Comparison of ENCODE assay signal across 8 cellular contexts in genomic region chr13:48235100-48235813, GRCh38. TPM values are rescaled to one million over a fixed set of nuclear protein-coding genes. Genes with fewer than 3 reads are reported as not detected.
DNase-seq lines count a peak whose midpoint lies in the region; ATAC-seq, FAIRE-seq and TF ChIP-seq lines count a peak whose summit lies in the region.

No MANE protein-coding gene starts in this region.

- FAIRE-seq in frontal cortex (lab: Jason Lieb, UNC), result no peak

- DNase-seq in NCI-H1092 treated with DMSO at 0.1 percent for 48 hours (lab: John Stamatoyannopoulos, UW) (peak; percentile 24), NCI-H1092 (lab: John Stamatoyannopoulos, UW) (no peak), H9 (peak; percentile 55), NCI-H82 (lab: John Stamatoyannopoulos, UW) (peak; percentile 67), caudate nucleus (lab: John Stamatoyannopoulos, UW) (peak in 34 of 61 donors; percentile 3 to 87 (median 20)), kidney tubule cell (ENCODE audit: low spot score) (peak; percentile 61), frontal cortex (ENCODE audit: low spot score in 2 of 2) (no peak)
- no peak for DNase-seq in stimulated activated naive CD8-positive, alpha-beta T cell treated with anti-CD3 and anti-CD28 coated beads, Interleukin-15, amount 100 ng/mL, for 72 hours

- no peak overlapping the region for H2AK5ac ChIP-seq in H9 (ENCODE audit: insufficient read length, low read length)

- no peaks in the 10 kb centered on the region; a peak in 1 of 5 replicates for H3K9me3 Mint-ChIP-seq in H9
- no peaks in the 10 kb centered on the region for H3K9me3 Mint-ChIP-seq in stimulated activated naive CD8-positive, alpha-beta T cell treated with anti-CD3 and anti-CD28 coated beads, Interleukin-15, amount 100 ng/mL, for 72 hours

- H3K4me3 Mint-ChIP-seq in H9, result peak overlapping the region; percentile 39 to 71
- peak overlapping the region; percentile 82 to 83 for H3K4me3 Mint-ChIP-seq in stimulated activated naive CD8-positive, alpha-beta T cell treated with anti-CD3 and anti-CD28 coated beads, Interleukin-15, amount 100 ng/mL, for 72 hours

- no peak overlapping the region for H3K23ac ChIP-seq in H9 (ENCODE audit: insufficient read length, low read depth, low read length)

- WGBS in H9 (ENCODE audit: extremely low coverage, insufficient read length, low lambda C conversion rate), result no CpG with 5 or more reads among the region's 9 CpGs

- no peak overlapping the region for H4K91ac ChIP-seq in H9 (ENCODE audit: insufficient read length, low read depth, low read length)

- peak overlapping the region; percentile 36 for H3K4me2 ChIP-seq in H9 (ENCODE audit: insufficient read depth, insufficient read length, low read length)

- H3K9ac ChIP-seq in H9 (ENCODE audit: extremely low read depth, insufficient read length, low read length), result no peak overlapping the region

- no peaks in the 10 kb centered on the region; the same call in 1 of the 2 replicates for H3K27me3 ChIP-seq in H9 (ENCODE audit: insufficient read depth, low read length)

- no peak overlapping the region for H3K18ac ChIP-seq in H9 (ENCODE audit: insufficient read length, low read depth, low read length)

- H2AFZ ChIP-seq in H9 (ENCODE audit: low read length), result no peak overlapping the region

- no peak overlapping the region for H2BK5ac ChIP-seq in H9 (ENCODE audit: insufficient read length, low read length)

- H3K9me3 ChIP-seq in H9 (ENCODE audit: control insufficient read depth, low read depth, low read length), result no peaks in the 10 kb centered on the region

- peak overlapping the region; percentile 49 to 94 (median 54); a peak in 6 of 7 replicates for H3K27ac Mint-ChIP-seq in H9
- peak overlapping the region; percentile 83 to 87 for H3K27ac Mint-ChIP-seq in stimulated activated naive CD8-positive, alpha-beta T cell treated with anti-CD3 and anti-CD28 coated beads, Interleukin-15, amount 100 ng/mL, for 72 hours

- no peak overlapping the region for H4K5ac ChIP-seq in H9 (ENCODE audit: insufficient read length, low read depth, low read length)

- no peak overlapping the region for H3K56ac ChIP-seq in H9 (ENCODE audit: insufficient read length, low read depth, low read length)

- H3K79me1 ChIP-seq in H9 (ENCODE audit: insufficient read depth, low read depth, low read length, poor library complexity, severe bottlenecking), result no peaks in the 10 kb centered on the region

- no peaks in the 10 kb centered on the region for H4K20me1 ChIP-seq in H9 (ENCODE audit: control insufficient read depth, insufficient read depth, insufficient read length)

- H3K14ac ChIP-seq in H9 (ENCODE audit: insufficient read depth, low read length), result no peak overlapping the region

- H3T11ph ChIP-seq in H9 (ENCODE audit: low read length), result no peak overlapping the region

- no peak overlapping the region for H2BK20ac ChIP-seq in H9 (ENCODE audit: low read depth, low read length, poor library complexity, severe bottlenecking)

- no peak overlapping the region for H3K4ac ChIP-seq in H9 (ENCODE audit: low read depth, low read length)

- no peaks in the 10 kb centered on the region; the same call in 1 of the 2 replicates for H3K27me3 Mint-ChIP-seq in H9 (ENCODE audit: low read depth)
- H3K27me3 Mint-ChIP-seq in stimulated activated naive CD8-positive, alpha-beta T cell treated with anti-CD3 and anti-CD28 coated beads, Interleukin-15, amount 100 ng/mL, for 72 hours, result no peaks in the 10 kb centered on the region

- no peak overlapping the region for H4K8ac ChIP-seq in H9 (replicated peaks; ENCODE audit: insufficient read length, low read depth, low read length)

- no peak overlapping the region for H2BK120ac ChIP-seq in H9 (ENCODE audit: low read depth, low read length, poor library complexity, severe bottlenecking)

- peaks cover 41 to 48% of the 10 kb centered on the region in 2 experiments for H3K4me1 Mint-ChIP-seq in H9
- H3K4me1 Mint-ChIP-seq in stimulated activated naive CD8-positive, alpha-beta T cell treated with anti-CD3 and anti-CD28 coated beads, Interleukin-15, amount 100 ng/mL, for 72 hours, result peaks cover 54% of the 10 kb centered on the region

- H3K27ac ChIP-seq in H9 (ENCODE audit: insufficient read length, low read depth, low read length), result peak overlapping the region; percentile 54
- peak overlapping the region; percentile 86 for H3K27ac ChIP-seq in caudate nucleus (ENCODE audit: low read depth, low read length)

- H3K23me2 ChIP-seq in H9 (ENCODE audit: insufficient read length, low read depth, low read length, poor library complexity, severe bottlenecking), result peaks cover 3% of the 10 kb centered on the region

- H3K4me1 ChIP-seq in H9 (ENCODE audit: insufficient read depth, low read length), result peaks cover 4% of the 10 kb centered on the region; the same call in 1 of the 2 replicates

- H2BK15ac ChIP-seq in H9 (ENCODE audit: low read depth, low read length), result no peak overlapping the region

- no peak overlapping the region for H2BK12ac ChIP-seq in H9 (ENCODE audit: insufficient read length, low read depth, low read length)

- ATAC-seq in stimulated activated naive CD8-positive, alpha-beta T cell treated with anti-CD3 and anti-CD28 coated beads, Interleukin-15, amount 100 ng/mL, for 72 hours, result peak; percentile 37

- peaks cover 0 to 3% (median 3%) of the 10 kb centered on the region in 3 experiments; a peak in 3 of 7 replicates for H3K36me3 Mint-ChIP-seq in H9 (ENCODE audit: insufficient read depth in 1 of 3, low read depth in 3 of 3)

- peaks cover 10% of the 10 kb centered on the region; the same call in 1 of the 2 replicates for H3K79me2 ChIP-seq in H9 (ENCODE audit: insufficient read depth, low read length)

- no peak for TF ChIP-seq CTCF in H9 (conservative IDR thresholded peaks at IDR 0.05)

RNA-seq across cellular contexts. Expression of gene ITM2B, which starts 2.3 kb away (rescaled TPM):
- total RNA-seq in H9 (2021) (175 and 177 TPM in 2 replicates), frontal cortex (99.5 TPM)

Comparison
In these comparisons a context has a peak if more than half of its experiments do, and no peak if none do; other contexts are left out.
1. DNase-seq: peak in NCI-H1092 treated with DMSO at 0.1 percent for 48 hours (single experiment), H9 (single experiment), NCI-H82 (single experiment), caudate nucleus (34 of 61) and kidney tubule cell (single experiment); none in NCI-H1092 (single experiment), stimulated activated naive CD8-positive, alpha-beta T cell treated with anti-CD3 and anti-CD28 coated beads, Interleukin-15, amount 100 ng/mL, for 72 hours (0 of 2) and frontal cortex (0 of 2).